Comparison of ENCODE assay signal across 1 cellular context in genomic region chr10:97023401-97024180, GRCh38.
A peak's percentile ranks its signal among the peaks of the same experiment; 100 is the strongest.
TF ChIP-seq lines count a peak whose summit lies in the region.

No MANE protein-coding gene starts in this region.

TF ChIP-seq in HepG2, 621 proteins besides CTCF, POLR2A, EP300 and RAD21 (continued from another document):
- TF ChIP-seq ZNF609 (CRISPR knock-in tag; IDR thresholded peaks at IDR 0.05; ENCODE audit: borderline replicate concordance), result no peak
- no peak for TF ChIP-seq TAF1 (CRISPR knock-in tag; IDR thresholded peaks at IDR 0.05)
- peak; percentile 83 to 90 for TF ChIP-seq MAFK (conservative IDR thresholded peaks at IDR 0.05 in 1 of 2, IDR thresholded peaks at IDR 0.05 in 1 of 2; ENCODE audit: low read length in 2 of 2)
- no peak for TF ChIP-seq ZNF749 (CRISPR knock-in tag; IDR thresholded peaks at IDR 0.05; ENCODE audit: borderline replicate concordance)
- TF ChIP-seq FOSL2 (CRISPR knock-in tag; IDR thresholded peaks at IDR 0.05), result no peak
- TF ChIP-seq MAFF (IDR thresholded peaks at IDR 0.05; ENCODE audit: low read depth, low read length), result peak; percentile 85
- no peak for TF ChIP-seq ZNF788 (CRISPR knock-in tag; IDR thresholded peaks at IDR 0.05; ENCODE audit: borderline replicate concordance)
- 0 out of 2 replicates have a peak, but pooled peaks have one; percentile 16 for TF ChIP-seq ZNF431 (CRISPR knock-in tag; IDR thresholded peaks at IDR 0.05; ENCODE audit: borderline replicate concordance, low read depth)
- no peak for TF ChIP-seq CBX2 (IDR thresholded peaks at IDR 0.05; ENCODE audit: low read depth, low read length)
- no peak for TF ChIP-seq CBX2 (CRISPR knock-in tag; IDR thresholded peaks at IDR 0.05; ENCODE audit: low read depth)
